ENCODE assay signal across 20 cellular contexts in the genomic region with DNA sequence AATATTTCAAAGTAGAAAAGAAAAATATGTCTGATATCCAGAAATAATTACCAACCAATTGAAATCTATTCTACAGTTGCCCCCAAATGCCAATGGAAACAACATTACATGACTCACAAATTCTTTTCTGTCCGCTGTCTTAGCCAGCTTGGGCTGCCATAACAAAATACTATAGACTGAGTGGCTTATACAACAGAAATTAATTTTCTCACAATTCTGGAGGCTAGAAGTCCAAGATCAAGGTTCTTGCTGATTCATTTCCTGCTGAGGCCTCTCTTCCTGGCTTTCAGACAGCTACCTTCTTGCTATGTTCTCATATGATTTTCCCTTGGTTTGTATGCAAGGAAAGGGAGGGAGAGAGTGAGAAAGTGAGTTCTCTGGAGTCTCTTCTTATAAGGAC.
A peak's percentile ranks its signal among the peaks of the same experiment; 100 is the strongest.
DNase-seq lines count a peak whose midpoint lies in the region; FAIRE-seq and TF ChIP-seq lines count a peak whose summit lies in the region.
"Had no signal": no experiment of that assay in that cellular context is flagged by ENCODE, and none has a peak within 500 bp of the region (broad histone marks: within the 10 kb centered on the region; RNA-seq: fewer than 3 reads in every experiment).

No MANE protein-coding gene starts in this region.

- no peaks in the 10 kb centered on the region for H3K9me3 ChIP-seq in smooth muscle cell (replicated peaks; ENCODE audit: low read depth)
- H3K9me3 ChIP-seq: body of pancreas, ovary, Peyer's patch had no signal

- no peak for TF ChIP-seq CTCF in bronchial epithelial cell (IDR thresholded peaks at IDR 0.05; ENCODE audit: insufficient read depth, low read length, severe bottlenecking)
- no peak for TF ChIP-seq CTCF in smooth muscle cell (IDR thresholded peaks at IDR 0.05; ENCODE audit: borderline replicate concordance, insufficient read depth, poor library complexity, severe bottlenecking)

- H3K36me3 ChIP-seq in bronchial epithelial cell (ENCODE audit: control insufficient read depth, insufficient read depth, low read length) (no peaks in the 10 kb centered on the region), smooth muscle cell (ENCODE audit: low read depth) (no peaks in the 10 kb centered on the region)
- H3K36me3 ChIP-seq: ovary, Peyer's patch had no signal

- 85% methylated on average over 1 of the region's 1 CpG for WGBS in smooth muscle cell (ENCODE audit: low lambda C conversion rate)

- H3K4me3 ChIP-seq in bronchial epithelial cell (ENCODE audit: low read depth, low read length) (no peak overlapping the region), smooth muscle cell (no peak overlapping the region)
- H3K4me3 ChIP-seq: body of pancreas, GM12878, lung, ovary, Peyer's patch had no signal

- no peaks in the 10 kb centered on the region for H3F3A ChIP-seq in smooth muscle cell (ENCODE audit: low read depth)

- DNase-seq in HT1080 (ENCODE audit: low read depth): peak; percentile 86
- DNase-seq in bronchial epithelial cell (ENCODE audit: low read depth): peak; percentile 41
- DNase-seq in foreskin melanocyte: peak; percentile 21
- no peak for DNase-seq in smooth muscle cell (lab: John Stamatoyannopoulos, UW; ENCODE audit: unreplicated experiment)
- DNase-seq in OCI-M2 (lab: John Stamatoyannopoulos, UW; ENCODE audit: unreplicated experiment): no peak
- no peak for DNase-seq in stimulated activated CD8-positive, alpha-beta memory T cell treated with anti-CD3 and anti-CD28 coated beads, Interleukin-4, amount 100 ng/mL, for 48 hours
- no peak for DNase-seq in GM19239 (ENCODE audit: insufficient read length, low spot score)
- DNase-seq in Kasumi-1 (lab: John Stamatoyannopoulos, UW): no peak
- DNase-seq: activated CD4-positive, alpha-beta T cell treated with anti-CD3 and anti-CD28 coated beads for 36 hours; body of pancreas; COR-L47; immature natural killer cell; NCI-H1694; ovary; stimulated activated CD4-positive, alpha-beta T cell treated with anti-CD3 and anti-CD28 coated beads, Interleukin-2, amount 100 ng/mL, for 24 hours; trophoblast cell had no signal

- no peaks in the 10 kb centered on the region for H4K20me1 ChIP-seq in smooth muscle cell (ENCODE audit: low read depth)

- FAIRE-seq in bronchial epithelial cell (lab: Jason Lieb, UNC) (no peak), GM19239 (lab: Jason Lieb, UNC) (no peak)
- FAIRE-seq: GM12878, HepG2 had no signal

- no peaks in the 10 kb centered on the region for H3K4me1 ChIP-seq in smooth muscle cell (ENCODE audit: low read depth)
- H3K4me1 ChIP-seq: body of pancreas, Peyer's patch had no signal

- no peak overlapping the region for H3K9ac ChIP-seq in smooth muscle cell (ENCODE audit: low read depth)

- no peaks in the 10 kb centered on the region for H3K79me2 ChIP-seq in smooth muscle cell (ENCODE audit: low read depth)

- H2AFZ ChIP-seq in smooth muscle cell (ENCODE audit: low read depth): no peak overlapping the region

- peak overlapping the region; percentile 17 for H3K4me2 ChIP-seq in smooth muscle cell

- H3K27me3 ChIP-seq in bronchial epithelial cell (ENCODE audit: control insufficient read depth, insufficient read depth, low read length): no peaks in the 10 kb centered on the region
- H3K27me3 ChIP-seq in smooth muscle cell (ENCODE audit: low read depth): no peaks in the 10 kb centered on the region
- H3K27me3 ChIP-seq: body of pancreas, ovary, Peyer's patch had no signal

- peak overlapping the region; percentile 58 for H3K27ac ChIP-seq in smooth muscle cell (ENCODE audit: low read depth)
- H3K27ac ChIP-seq: body of pancreas, ovary, Peyer's patch had no signal

Comparison
In these comparisons a context has a peak if more than half of its experiments do, and no peak if none do; other contexts are left out.
1. DNase-seq: peak in HT1080 (single experiment), bronchial epithelial cell (single experiment) and foreskin melanocyte (single experiment); none in smooth muscle cell (single experiment), OCI-M2 (single experiment), stimulated activated CD8-positive, alpha-beta memory T cell treated with anti-CD3 and anti-CD28 coated beads, Interleukin-4, amount 100 ng/mL, for 48 hours (single experiment), GM19239 (single experiment) and Kasumi-1 (0 of 2).